In the genomic region with DNA sequence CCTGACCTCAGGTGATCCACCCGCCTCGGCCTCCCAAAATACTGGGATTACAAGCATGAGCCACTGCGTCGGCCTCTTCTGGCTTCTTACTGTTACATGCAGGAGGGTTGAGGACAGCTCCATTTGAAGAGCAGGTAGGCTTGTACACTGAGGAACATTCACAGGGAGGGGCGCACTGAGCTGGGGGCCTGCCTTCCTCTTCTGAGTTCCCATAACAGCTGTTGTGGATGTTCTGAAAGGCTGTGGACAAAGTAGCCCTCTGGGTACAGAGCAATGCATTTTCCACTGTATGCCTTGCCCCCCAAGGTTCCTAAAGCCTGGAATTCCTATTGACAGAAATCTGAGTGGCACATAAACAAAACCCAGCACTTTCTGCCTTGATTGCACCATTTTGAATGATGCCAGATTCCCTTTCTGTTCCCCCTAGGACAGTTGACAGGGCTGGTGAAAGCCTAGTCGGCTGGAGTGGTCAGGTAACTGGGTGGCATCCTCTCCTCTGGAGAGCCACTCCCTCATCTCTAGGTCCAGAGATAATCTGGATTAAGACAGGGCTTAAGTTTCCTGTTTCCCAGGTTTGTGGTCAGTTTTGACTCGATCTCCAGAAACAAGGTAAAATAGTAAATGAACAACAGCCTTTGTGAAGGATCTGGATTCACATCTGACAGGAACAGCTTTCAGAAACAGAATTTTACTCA, we compare ENCODE assay signal across 10 cellular contexts. TPM values are rescaled to one million over a fixed set of nuclear protein-coding genes. Genes with fewer than 3 reads are reported as not detected.
DNase-seq lines count a peak whose midpoint lies in the region; ATAC-seq and TF ChIP-seq lines count a peak whose summit lies in the region.
"Had no signal": no experiment of that assay in that cellular context is flagged by ENCODE, and none has a peak within 500 bp of the region (broad histone marks: within the 10 kb centered on the region; RNA-seq: fewer than 3 reads in every experiment).

No MANE protein-coding gene starts in this region.

- no peak overlapping the region for H3K4me3 ChIP-seq in CD4-positive, alpha-beta memory T cell (ENCODE audit: low read length in 2 of 2)
- H3K4me3 ChIP-seq in IMR-90 (ENCODE audit: insufficient read depth, low read depth, low read length): no peak overlapping the region
- no peak overlapping the region for H3K4me3 ChIP-seq in neuron (ENCODE audit: low read length)

- H4K8ac ChIP-seq in IMR-90 (ENCODE audit: low read depth in 2 of 2, low read length in 2 of 2): no peak overlapping the region

- peaks cover 12 to 42% (median 28%) of the 10 kb centered on the region in 4 donors for H3K4me1 Mint-ChIP-seq in CD4-positive, alpha-beta memory T cell

- H3K9me3 ChIP-seq in CD4-positive, alpha-beta memory T cell (ENCODE audit: control insufficient read depth in 1 of 2, low read length in 2 of 2): no peaks in the 10 kb centered on the region
- H3K9me3 ChIP-seq in IMR-90 (ENCODE audit: control insufficient read depth, insufficient read depth, low read length): no peaks in the 10 kb centered on the region
- no peaks in the 10 kb centered on the region for H3K9me3 ChIP-seq in neuron (ENCODE audit: low read length)
- H3K9me3 ChIP-seq: prostate gland had no signal

- no peak for TF ChIP-seq RAD21 in IMR-90 (IDR thresholded peaks at IDR 0.05; ENCODE audit: low read length)

- peaks cover 0 to 6% of the 10 kb centered on the region in 2 experiments; a peak in 2 of 4 replicates for H3K79me1 ChIP-seq in IMR-90 (ENCODE audit: low read depth in 1 of 2, low read length in 2 of 2)

- no peak overlapping the region for H4K5ac ChIP-seq in IMR-90 (ENCODE audit: low read depth, low read length)

- no peak for TF ChIP-seq POLR2A in IMR-90 (IDR thresholded peaks at IDR 0.05; ENCODE audit: low read depth, low read length)

- no peak for DNase-seq in CD4-positive, alpha-beta memory T cell
- DNase-seq in IMR-90: no peak
- peak; percentile 31 for DNase-seq in cerebellar cortex (ENCODE audit: low spot score)
- DNase-seq in SHP77 treated with DMSO at 0.1 percent for 48 hours (lab: John Stamatoyannopoulos, UW): no peak
- no peak for DNase-seq in putamen (ENCODE audit: low spot score)
- DNase-seq in omental fat pad (ENCODE audit: low spot score): no peak
- DNase-seq: activated CD4-positive, alpha-beta T cell treated with anti-CD3 and anti-CD28 coated beads for 4 hours had no signal

- dilution Hi-C loops in IMR-90 (cut with HindIII; ENCODE audit: low sequenced_read_pairs, unreplicated experiment): no loop called here

- H3K23ac ChIP-seq in IMR-90 (ENCODE audit: low read depth, low read length): no peak overlapping the region

- CTCF ChIA-PET in CD4-positive, alpha-beta memory T cell (lab: Charles Lee; ENCODE audit: partially characterized antibody): interaction anchor here (0.7 to 10.8 kb wide), 11 partner anchors 22 to 270 kb away, joined by 3 to 105 read pairs (median 5); partner anchors contain the start of gene PSMD11
- CTCF ChIA-PET in IMR-90 (lab: Yijun Ruan, JAX): no interaction called here

- in situ Hi-C loops in IMR-90 (cut with MboI; ENCODE audit: low sequenced_read_pairs): loop anchor here (25.0 kb wide), 1 partner anchor 277 kb away; no protein-coding TSS in a partner anchor

- no peak overlapping the region for H2BK15ac ChIP-seq in IMR-90 (ENCODE audit: low read depth, low read length)

- no peak overlapping the region for H2BK20ac ChIP-seq in IMR-90 (ENCODE audit: low read depth, low read length)

- no peak overlapping the region for H3K18ac ChIP-seq in IMR-90 (ENCODE audit: low read depth, low read length)

- no peak overlapping the region for H3K27ac ChIP-seq in CD4-positive, alpha-beta memory T cell (ENCODE audit: low read depth, low read length)
- no peak overlapping the region for H3K27ac ChIP-seq in IMR-90 (ENCODE audit: insufficient read depth, low read length)

- H3K4me1 ChIP-seq in CD4-positive, alpha-beta memory T cell (ENCODE audit: insufficient read depth, low read length): peaks cover 34% of the 10 kb centered on the region
- H3K4me1 ChIP-seq in IMR-90 (ENCODE audit: control insufficient read depth, insufficient read depth, low read length) (peaks cover 5% of the 10 kb centered on the region; the same call in 1 of the 2 replicates), neuron (ENCODE audit: insufficient read depth, low read length) (peaks cover 41% of the 10 kb centered on the region)
- H3K4me1 ChIP-seq: prostate gland had no signal

- H3K9me3 Mint-ChIP-seq in CD4-positive, alpha-beta memory T cell: peaks cover 0 to 2% (median 0%) of the 10 kb centered on the region in 8 donors

- no peak overlapping the region for H2AK5ac ChIP-seq in IMR-90 (ENCODE audit: low read depth, low read length)

- no peak overlapping the region for H3K4me2 ChIP-seq in IMR-90 (ENCODE audit: low read depth, low read length)

- H3K27ac Mint-ChIP-seq in CD4-positive, alpha-beta memory T cell: peak overlapping the region; percentile 48 to 93 (median 87)

- peaks cover 21 to 33% of the 10 kb centered on the region in 2 donors for H3K36me3 Mint-ChIP-seq in CD4-positive, alpha-beta memory T cell

- no peak for TF ChIP-seq CTCF in IMR-90 (conservative IDR thresholded peaks at IDR 0.05; ENCODE audit: low read depth, low read length)
- TF ChIP-seq CTCF in omental fat pad (IDR thresholded peaks at IDR 0.05): no peak

- no peak overlapping the region for H2BK120ac ChIP-seq in IMR-90 (ENCODE audit: low read depth, low read length)

- H3K9me1 ChIP-seq in IMR-90 (ENCODE audit: insufficient read depth, low read length): peaks cover 4% of the 10 kb centered on the region

- H3K36me3 ChIP-seq in CD4-positive, alpha-beta memory T cell (ENCODE audit: insufficient read depth, low read length): peaks cover 6% of the 10 kb centered on the region
- peaks cover 15% of the 10 kb centered on the region for H3K36me3 ChIP-seq in IMR-90 (ENCODE audit: control insufficient read depth, insufficient read depth, low read length)
- peaks cover 27% of the 10 kb centered on the region for H3K36me3 ChIP-seq in neuron (ENCODE audit: insufficient read depth, low read length)
- H3K36me3 ChIP-seq: prostate gland had no signal

- POLR2A ChIA-PET in CD4-positive, alpha-beta memory T cell (lab: Charles Lee; ENCODE audit: partially characterized antibody): interaction anchor here (0.8 to 7.7 kb wide), 7 partner anchors 14 to 70 kb away, joined by 3 to 91 read pairs (median 12); partner anchors contain the start of gene PSMD11
- POLR2A ChIA-PET in IMR-90 (lab: Charles Lee; ENCODE audit: unreplicated experiment): no interaction called here

- peaks cover 4% of the 10 kb centered on the region; the same call in 1 of the 2 replicates for H4K20me1 ChIP-seq in IMR-90 (ENCODE audit: insufficient read depth, low read length)

- H3K4ac ChIP-seq in IMR-90 (ENCODE audit: low read depth, low read length): no peak overlapping the region

- H3K27me3 ChIP-seq in CD4-positive, alpha-beta memory T cell (ENCODE audit: insufficient read depth, low read length): no peaks in the 10 kb centered on the region
- H3K27me3 ChIP-seq in IMR-90 (ENCODE audit: control insufficient read depth, insufficient read depth, low read length) (no peaks in the 10 kb centered on the region), neuron (ENCODE audit: insufficient read depth, low read length) (no peaks in the 10 kb centered on the region)

- H2AFZ ChIP-seq in IMR-90 (replicated peaks; ENCODE audit: low read length, poor library complexity) (no peak overlapping the region), neuron (ENCODE audit: low read depth, low read length) (peak overlapping the region; percentile 52)

- H2BK5ac ChIP-seq in IMR-90 (ENCODE audit: low read depth, low read length, poor library complexity, severe bottlenecking): no peak overlapping the region

- H3K56ac ChIP-seq in IMR-90 (ENCODE audit: extremely low read depth, insufficient read depth, low read length): no peak overlapping the region

- no TSS peak for BruUV-seq in IMR-90 (replicated peaks; lab: Mats Ljungman, UMichigan)

- H3K9ac ChIP-seq in IMR-90 (ENCODE audit: low read depth, low read length): no peak overlapping the region

- H3K14ac ChIP-seq in IMR-90 (replicated peaks; ENCODE audit: low read depth, low read length): no peak overlapping the region

- WGBS in IMR-90 (ENCODE audit: extremely low coverage in 2 of 2, insufficient read length in 1 of 2), 2 experiments: no CpG with 5 or more reads among the region's 7 CpGs

- peak overlapping the region; percentile 12 for H2AK9ac ChIP-seq in IMR-90 (replicated peaks; ENCODE audit: low read depth, low read length, poor library complexity)

- H3K27me3 Mint-ChIP-seq in CD4-positive, alpha-beta memory T cell: no peaks in the 10 kb centered on the region

- ATAC-seq in IMR-90 (ENCODE audit: low read depth) (no peak), GM21381 (IDR thresholded peaks at IDR 0.05; ENCODE audit: unreplicated experiment) (no peak), omental fat pad (ENCODE audit: low FRiP score) (no peak)

- no peak overlapping the region for H4K91ac ChIP-seq in IMR-90 (ENCODE audit: insufficient read depth, low read depth, low read length)

- H3K4me3 Mint-ChIP-seq in CD4-positive, alpha-beta memory T cell: peak overlapping the region; percentile 65 to 85 (median 80)

- intact Hi-C loops in CD4-positive, alpha-beta memory T cell (cut with micrococcal nuclease): no loop called here
- intact Hi-C loops in IMR-90 (cut with micrococcal nuclease): loop anchor here (5.0 kb wide), 1 partner anchor 172 kb away; no protein-coding TSS in a partner anchor

RNA-seq across cellular contexts. Expression of gene CDK5R1, which starts 1.4 kb away (rescaled TPM):
- 10 to 100 TPM; 20.6 to 21.2 TPM for total RNA-seq in CD4-positive, alpha-beta memory T cell
- polyA plus RNA-seq in CD4-positive, alpha-beta memory T cell: 10 to 100 TPM in 1 of 2 donors, 1 to 10 TPM in 1; 1.2 to 10.5 TPM
- total RNA-seq in IMR-90 (2012; rRNA removed) (0.36 and 0.56 TPM in 2 replicates), omental fat pad (1 to 10 TPM; 1.1 to 2.6 (median 1.8) TPM)
- 0.67 and 0.74 TPM in 2 replicates for polyA plus RNA-seq in IMR-90 (2012; rRNA removed)
- 0.35 and 0.46 TPM in 2 replicates for polyA plus RNA-seq in IMR-90 (2012; cell fraction: cytosol; rRNA removed)
- polyA plus RNA-seq in IMR-90 (2012; cell fraction: nucleus; rRNA removed; ENCODE audit: low replicate concordance): 1.4 and 1.8 TPM in 2 replicates

RNA-seq across cellular contexts. Expression of gene PSMD11, which starts 41.1 kb away (rescaled TPM):
- 10 to 100 TPM; 58.0 to 68.2 TPM for total RNA-seq in CD4-positive, alpha-beta memory T cell
- 100 to 1,000 TPM; 138 to 140 TPM for polyA plus RNA-seq in CD4-positive, alpha-beta memory T cell
- 68.0 and 85.9 TPM in 2 replicates for total RNA-seq in IMR-90 (2012; rRNA removed)
- 63.4 and 64.7 TPM in 2 replicates for polyA plus RNA-seq in IMR-90 (2012; rRNA removed)
- polyA plus RNA-seq in IMR-90 (2012; cell fraction: cytosol; rRNA removed): 27.3 and 44.4 TPM in 2 replicates
- polyA plus RNA-seq in IMR-90 (2012; cell fraction: nucleus; rRNA removed; ENCODE audit: low replicate concordance): 22.8 and 69.6 TPM in 2 replicates
- total RNA-seq in omental fat pad: 100 to 1,000 TPM in 1 of 4 donors, 10 to 100 TPM in 3; 58.2 to 114 (median 67.0) TPM

Comparison
In these comparisons a context has a peak if more than half of its experiments do, and no peak if none do; other contexts are left out.
1. RNA of gene CDK5R1, which starts 1.4 kb away (total RNA-seq): 20.6 to 21.2 TPM in CD4-positive, alpha-beta memory T cell; 1.1 to 2.6 TPM in omental fat pad and 0.36 to 0.56 TPM in IMR-90; every median in the first group is over 4 times any median in the second.